In the genomic region with DNA sequence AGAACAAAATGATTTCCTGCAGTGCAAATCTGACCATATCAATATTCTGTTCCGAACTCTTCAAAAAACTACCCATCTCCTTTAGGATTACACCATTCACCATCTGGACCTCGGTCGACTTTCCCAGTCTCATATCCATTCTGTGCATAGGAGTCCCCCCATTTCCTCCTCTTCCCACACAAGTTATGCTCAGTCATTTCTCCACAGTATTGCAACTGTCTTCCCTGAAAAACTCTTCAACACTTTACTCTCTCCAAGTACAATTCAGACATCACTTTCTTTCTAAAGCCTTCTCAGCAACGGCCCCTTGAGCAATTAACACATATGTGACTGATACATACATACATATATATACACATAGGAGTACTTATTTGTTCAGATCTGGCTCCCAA, we compare ENCODE assay signal across 6 cellular contexts. TPM values are rescaled to one million over a fixed set of nuclear protein-coding genes. Genes with fewer than 3 reads are reported as not detected.
DNase-seq lines count a peak whose midpoint lies in the region; ATAC-seq and TF ChIP-seq lines count a peak whose summit lies in the region.

No MANE protein-coding gene starts in this region.

- CTCF ChIA-PET in activated CD4-positive, alpha-beta memory T cell treated with anti-CD3 and anti-CD28 coated beads for 36 hours (lab: Charles Lee), result interaction anchor here (1.9 kb wide), 1 partner anchor 61 kb away, joined by 7 read pairs; no protein-coding TSS in a partner anchor

- H3K4me3 ChIP-seq in GM08714 (ENCODE audit: low read length), result peak overlapping the region; percentile 86
- peak overlapping the region; percentile 84 to 97 for H3K4me3 ChIP-seq in cardiac fibroblast (replicated peaks in 1 of 2; ENCODE audit: low read depth in 2 of 2, low read length in 2 of 2)
- peak overlapping the region; percentile 77 to 96 for H3K4me3 ChIP-seq in neutrophil (ENCODE audit: low read depth in 1 of 2, low read length in 1 of 2)

- DNase-seq in cardiac fibroblast (ENCODE audit: low read depth in 2 of 2) (no peak), CD14-positive monocyte (ENCODE audit: low spot score) (no peak)
- DNase-seq in stimulated activated effector memory CD8-positive, alpha-beta T cell treated with anti-CD3 and anti-CD28 coated beads, Interleukin-12 subunit alpha, Interleukin-12 subunit beta, amount 100 ng/mL, for 72 hours (ENCODE audit: low spot score in 2 of 2), result no peak
- DNase-seq in activated CD4-positive, alpha-beta memory T cell treated with anti-CD3 and anti-CD28 coated beads for 36 hours, result no peak

- H3K4me1 Mint-ChIP-seq in CD14-positive monocyte, result peaks cover 23% of the 10 kb centered on the region
- H3K4me1 Mint-ChIP-seq in stimulated activated effector memory CD8-positive, alpha-beta T cell treated with anti-CD3 and anti-CD28 coated beads, Interleukin-12 subunit alpha, Interleukin-12 subunit beta, amount 100 ng/mL, for 72 hours, result peaks cover 12% of the 10 kb centered on the region
- H3K4me1 Mint-ChIP-seq in activated CD4-positive, alpha-beta memory T cell treated with anti-CD3 and anti-CD28 coated beads for 36 hours (ENCODE audit: low read depth), result peaks cover 13% of the 10 kb centered on the region

- no peak overlapping the region for H3K4me3 Mint-ChIP-seq in CD14-positive monocyte
- no peak overlapping the region for H3K4me3 Mint-ChIP-seq in stimulated activated effector memory CD8-positive, alpha-beta T cell treated with anti-CD3 and anti-CD28 coated beads, Interleukin-12 subunit alpha, Interleukin-12 subunit beta, amount 100 ng/mL, for 72 hours
- no peak overlapping the region for H3K4me3 Mint-ChIP-seq in activated CD4-positive, alpha-beta memory T cell treated with anti-CD3 and anti-CD28 coated beads for 36 hours

- H3K27ac ChIP-seq in neutrophil, result peak overlapping the region; percentile 80

- H3K27me3 Mint-ChIP-seq in CD14-positive monocyte (ENCODE audit: low read depth in 3 of 3), result no peaks in the 10 kb centered on the region
- no peaks in the 10 kb centered on the region for H3K27me3 Mint-ChIP-seq in activated CD4-positive, alpha-beta memory T cell treated with anti-CD3 and anti-CD28 coated beads for 36 hours

- no peaks in the 10 kb centered on the region for H3K9me3 ChIP-seq in neutrophil

- H3K4me1 ChIP-seq in neutrophil (ENCODE audit: control insufficient read depth in 1 of 2, insufficient read depth in 1 of 2, low read depth in 1 of 2, low read length in 1 of 2), result peaks cover 25 to 29% of the 10 kb centered on the region in 2 experiments

- ATAC-seq in stimulated activated effector memory CD8-positive, alpha-beta T cell treated with anti-CD3 and anti-CD28 coated beads, Interleukin-12 subunit alpha, Interleukin-12 subunit beta, amount 100 ng/mL, for 72 hours, result no peak

- TF ChIP-seq CTCF in cardiac fibroblast (IDR thresholded peaks at IDR 0.05; ENCODE audit: low read depth, low read length) (no peak), neutrophil (IDR thresholded peaks at IDR 0.05) (no peak), CD14-positive monocyte (IDR thresholded peaks at IDR 0.05) (no peak)

- no peaks in the 10 kb centered on the region for H3K27me3 ChIP-seq in neutrophil

- H3K9me3 Mint-ChIP-seq in CD14-positive monocyte, result no peaks in the 10 kb centered on the region
- H3K9me3 Mint-ChIP-seq in stimulated activated effector memory CD8-positive, alpha-beta T cell treated with anti-CD3 and anti-CD28 coated beads, Interleukin-12 subunit alpha, Interleukin-12 subunit beta, amount 100 ng/mL, for 72 hours, result no peaks in the 10 kb centered on the region
- no peaks in the 10 kb centered on the region for H3K9me3 Mint-ChIP-seq in activated CD4-positive, alpha-beta memory T cell treated with anti-CD3 and anti-CD28 coated beads for 36 hours

- POLR2A ChIA-PET in activated CD4-positive, alpha-beta memory T cell treated with anti-CD3 and anti-CD28 coated beads for 36 hours (lab: Charles Lee), result interaction anchor here (1.1 to 2.3 kb wide), 4 partner anchors 10 to 26 kb away, joined by 3 to 35 read pairs (median 8); a partner anchor contains a TSS

- peaks cover 7 to 9% of the 10 kb centered on the region in 2 donors for H3K36me3 Mint-ChIP-seq in CD14-positive monocyte
- H3K36me3 Mint-ChIP-seq in stimulated activated effector memory CD8-positive, alpha-beta T cell treated with anti-CD3 and anti-CD28 coated beads, Interleukin-12 subunit alpha, Interleukin-12 subunit beta, amount 100 ng/mL, for 72 hours, result no peaks in the 10 kb centered on the region
- peaks cover 1% of the 10 kb centered on the region for H3K36me3 Mint-ChIP-seq in activated CD4-positive, alpha-beta memory T cell treated with anti-CD3 and anti-CD28 coated beads for 36 hours

- H3K36me3 ChIP-seq in neutrophil, result no peaks in the 10 kb centered on the region

- intact Hi-C loops in CD14-positive monocyte (cut with micrococcal nuclease), result no loop called here
- intact Hi-C loops in activated CD4-positive, alpha-beta memory T cell treated with anti-CD3 and anti-CD28 coated beads for 36 hours (cut with micrococcal nuclease), result no loop called here

- H3K27ac Mint-ChIP-seq in CD14-positive monocyte, result no peak overlapping the region
- H3K27ac Mint-ChIP-seq in stimulated activated effector memory CD8-positive, alpha-beta T cell treated with anti-CD3 and anti-CD28 coated beads, Interleukin-12 subunit alpha, Interleukin-12 subunit beta, amount 100 ng/mL, for 72 hours, result no peak overlapping the region
- no peak overlapping the region for H3K27ac Mint-ChIP-seq in activated CD4-positive, alpha-beta memory T cell treated with anti-CD3 and anti-CD28 coated beads for 36 hours

RNA-seq across cellular contexts. Expression of a gene that starts 0.8 kb away (rescaled TPM):
- polyA plus RNA-seq in CD14-positive monocyte, result under 1 TPM; 0.42 to 0.48 TPM
- total RNA-seq in activated CD4-positive, alpha-beta memory T cell treated with anti-CD3 and anti-CD28 coated beads for 36 hours, result 1 to 10 TPM; 6.1 to 6.4 TPM

RNA-seq across cellular contexts. Expression of a gene that starts 10.3 kb away (rescaled TPM):
- polyA plus RNA-seq in CD14-positive monocyte, result 10 to 100 TPM; 19.3 to 24.1 TPM
- 10 to 100 TPM; 27.1 to 28.8 TPM for total RNA-seq in activated CD4-positive, alpha-beta memory T cell treated with anti-CD3 and anti-CD28 coated beads for 36 hours

RNA-seq across cellular contexts. Expression of a gene that starts 17.4 kb away (rescaled TPM):
- polyA plus RNA-seq in CD14-positive monocyte, result 1 to 10 TPM; 1.5 to 1.7 TPM
- 10 to 100 TPM in 1 of 2 experiments, 1 to 10 TPM in 1; 9.9 to 10.6 TPM for total RNA-seq in activated CD4-positive, alpha-beta memory T cell treated with anti-CD3 and anti-CD28 coated beads for 36 hours

RNA-seq across cellular contexts. Expression of a gene that starts 25.4 kb away (rescaled TPM):
- 10 to 100 TPM; 11.3 to 11.8 TPM for polyA plus RNA-seq in CD14-positive monocyte
- total RNA-seq in activated CD4-positive, alpha-beta memory T cell treated with anti-CD3 and anti-CD28 coated beads for 36 hours, result 10 to 100 TPM; 27.7 to 27.8 TPM
